In genomic region chr12:102334765-102335164, GRCh38 we compare ENCODE assay signal across 11 cellular contexts.
"Had no signal": no experiment of that assay in that cellular context is flagged by ENCODE, and none has a peak within 500 bp of the region (broad histone marks: within the 10 kb centered on the region; RNA-seq: fewer than 3 reads in every experiment).

No MANE protein-coding gene starts in this region.

- H3K4me2 ChIP-seq: GM23338 had no signal

- H3K9me3 ChIP-seq: HAP-1 had no signal

- DNase-seq: GM23248, GOT3, H7, H9, HCEC 1CT, HFFc6 had no signal

- H3K9me3 Mint-ChIP-seq: HFFc6 had no signal

- H3K4me3 Mint-ChIP-seq: GM23338, H9, HFFc6 had no signal

- H3K4me1 ChIP-seq: HAP-1 had no signal

- H3K4me1 Mint-ChIP-seq: GM23338, H9 had no signal

- H3K27ac ChIP-seq: GM23248 had no signal

- FAIRE-seq: H1, H54 had no signal

- H3K4me3 ChIP-seq: GM23248, GM23338, HAP-1 had no signal

- H3K9ac ChIP-seq: GM23248 had no signal

- ATAC-seq: GM23338, HCT116 had no signal

- H2AFZ ChIP-seq: GM23248, GM23338 had no signal

- H3K36me3 ChIP-seq: HAP-1 had no signal

- H3K27ac Mint-ChIP-seq: GM23338, H9, HFFc6 had no signal
